In genomic region chr17:5676012-5676411, GRCh38 we compare ENCODE assay signal across 18 cellular contexts.
DNase-seq lines count a peak whose midpoint lies in the region; ATAC-seq lines count a peak whose summit lies in the region.
"Had no signal": no experiment of that assay in that cellular context is flagged by ENCODE, and none has a peak within 500 bp of the region (broad histone marks: within the 10 kb centered on the region; RNA-seq: fewer than 3 reads in every experiment).

No MANE protein-coding gene starts in this region.

- H3K27me3 ChIP-seq in right cardiac atrium (ENCODE audit: control insufficient read depth, insufficient read depth) (no peaks in the 10 kb centered on the region), adipocyte (replicated peaks; ENCODE audit: control insufficient read depth, insufficient read depth, low read length) (no peaks in the 10 kb centered on the region)

- H3K4me3 ChIP-seq in right cardiac atrium (ENCODE audit: low read length), result no peak overlapping the region
- H3K4me3 ChIP-seq in adipocyte (ENCODE audit: low read length), result no peak overlapping the region

- no peak overlapping the region for H3K27ac ChIP-seq in right cardiac atrium (ENCODE audit: low read length)

- H3K9me3 ChIP-seq in right cardiac atrium (ENCODE audit: control insufficient read depth, low read length) (no peaks in the 10 kb centered on the region), adipocyte (ENCODE audit: control insufficient read depth, low read length) (peaks cover 3% of the 10 kb centered on the region)
- H3K9me3 ChIP-seq: SK-N-SH had no signal

- H3K4me1 ChIP-seq in right cardiac atrium (ENCODE audit: control insufficient read depth, insufficient read depth, low read length), result no peaks in the 10 kb centered on the region
- no peaks in the 10 kb centered on the region for H3K4me1 ChIP-seq in adipocyte (ENCODE audit: control insufficient read depth, insufficient read depth, low read length)

- no peaks in the 10 kb centered on the region for H3K36me3 ChIP-seq in adipocyte (ENCODE audit: control insufficient read depth, insufficient read depth, low read length, severe bottlenecking)

- intact Hi-C loops in cardiac septum (cut with DNase I) (no loop called here), right cardiac atrium (cut with DNase I) (no loop called here)

- no peak overlapping the region for H3K9ac ChIP-seq in adipocyte (ENCODE audit: low read length)
- H3K9ac ChIP-seq: SK-N-SH had no signal

- whole genome bisulfite sequencing in right cardiac atrium, result 47% methylated on average over 3 of the region's 3 CpGs

- peak; percentile 19 for DNase-seq in cardiac septum (ENCODE audit: low spot score)
- DNase-seq in right cardiac atrium, result no peak
- DNase-seq in adipocyte (ENCODE audit: low read depth), result peak; percentile 3
- DNase-seq in fibroblast of peridontal ligament (ENCODE audit: extremely low read depth), result peak; percentile 4
- DNase-seq in superior temporal gyrus (ENCODE audit: extremely low spot score), result no peak
- no peak for DNase-seq in T-helper 2 cell
- DNase-seq: C1 segment of cervical spinal cord, H9, Karpas-422, NCI-H1048, NCI-H2029, NCI-H2171 treated with DMSO at 0.1 percent for 48 hours, NCI-H446, OCI-M1, SHP77, SK-N-SH had no signal

- no peak for ATAC-seq in right cardiac atrium
- ATAC-seq in HG02870 (IDR thresholded peaks at IDR 0.05; ENCODE audit: unreplicated experiment), result no peak
- no peak for ATAC-seq in GM19455 (IDR thresholded peaks at IDR 0.05; ENCODE audit: unreplicated experiment)

Comparison
In these comparisons a context has a peak if more than half of its experiments do, and no peak if none do; other contexts are left out.
1. DNase-seq: peak in cardiac septum (single experiment), adipocyte (single experiment) and fibroblast of peridontal ligament (single experiment); none in right cardiac atrium (0 of 3), superior temporal gyrus (single experiment) and T-helper 2 cell (0 of 5).